ENCODE assay signal across 26 cellular contexts in genomic region chr16:54291107-54291980, GRCh38. TPM values are rescaled to one million over a fixed set of nuclear protein-coding genes. Genes with fewer than 3 reads are reported as not detected.
DNase-seq lines count a peak whose midpoint lies in the region; ATAC-seq and TF ChIP-seq lines count a peak whose summit lies in the region.
"Had no signal": no experiment of that assay in that cellular context is flagged by ENCODE, and none has a peak within 500 bp of the region (broad histone marks: within the 10 kb centered on the region; RNA-seq: fewer than 3 reads in every experiment).

No MANE protein-coding gene starts in this region.

- H3K36me3 ChIP-seq in DND-41 (ENCODE audit: insufficient read depth, low read length), result no peaks in the 10 kb centered on the region; the same call in 1 of the 2 replicates
- H3K36me3 ChIP-seq in NT2/D1 (ENCODE audit: insufficient read depth, insufficient read length, low read length), result no peaks in the 10 kb centered on the region
- no peaks in the 10 kb centered on the region for H3K36me3 ChIP-seq in lower lobe of right lung
- H3K36me3 ChIP-seq: gastrocnemius medialis had no signal

- H3K4me3 ChIP-seq in DND-41 (ENCODE audit: low read depth in 1 of 2, low read length in 2 of 2), result no peak overlapping the region
- peak overlapping the region; percentile 38 for H3K4me3 ChIP-seq in NT2/D1 (ENCODE audit: insufficient read length, low read depth)
- H3K4me3 ChIP-seq in lower lobe of right lung, result no peak overlapping the region
- H3K4me3 ChIP-seq: PC-9, suprapubic skin had no signal

- intact Hi-C loops in lower lobe of right lung (cut with DNase I), result no loop called here

- H3K27me3 ChIP-seq in DND-41 (ENCODE audit: insufficient read depth, low read length, poor library complexity) (no peaks in the 10 kb centered on the region), NT2/D1 (ENCODE audit: insufficient read depth, insufficient read length) (peaks cover 75% of the 10 kb centered on the region), lower lobe of right lung (ENCODE audit: low read depth) (peaks cover 66% of the 10 kb centered on the region)

- no peak overlapping the region for H2AFZ ChIP-seq in DND-41 (ENCODE audit: low read depth, low read length)
- H2AFZ ChIP-seq: parathyroid adenoma, PC-9 had no signal

- no peak overlapping the region for H3K4me2 ChIP-seq in DND-41 (ENCODE audit: insufficient read depth, low read length)
- H3K4me2 ChIP-seq: PC-9 had no signal

- H3K4me1 ChIP-seq in DND-41 (ENCODE audit: insufficient read depth, low read length) (peaks cover 31% of the 10 kb centered on the region), NT2/D1 (ENCODE audit: insufficient read depth, insufficient read length) (peaks cover 3% of the 10 kb centered on the region), lower lobe of right lung (no peaks in the 10 kb centered on the region)
- H3K4me1 ChIP-seq: parathyroid adenoma had no signal

- H3K9me3 ChIP-seq in DND-41 (ENCODE audit: insufficient read depth, low read length, severe bottlenecking) (no peaks in the 10 kb centered on the region), NT2/D1 (ENCODE audit: insufficient read depth, low read length) (peaks cover 2% of the 10 kb centered on the region; the same call in 1 of the 2 replicates), lower lobe of right lung (no peaks in the 10 kb centered on the region)
- H3K9me3 ChIP-seq: gastrocnemius medialis, suprapubic skin had no signal

- H3K27me3 Mint-ChIP-seq in endothelial cell (ENCODE audit: unreplicated experiment), result peaks cover 15% of the 10 kb centered on the region
- peaks cover 88% of the 10 kb centered on the region for H3K27me3 Mint-ChIP-seq in nephron progenitor cell (ENCODE audit: low read depth, poor library complexity)
- peaks cover 61% of the 10 kb centered on the region for H3K27me3 Mint-ChIP-seq in stimulated activated memory B cell treated with anti-CD40 and anti-IgM and Interleukin-4, amounts not matched to agents 10 μg/mL and 1 μg/mL and 100 μg/mL, for 72 hours

- no peaks in the 10 kb centered on the region for H3K9me3 Mint-ChIP-seq in endothelial cell (ENCODE audit: unreplicated experiment)
- peaks cover 18% of the 10 kb centered on the region for H3K9me3 Mint-ChIP-seq in nephron progenitor cell
- H3K9me3 Mint-ChIP-seq in stimulated activated memory B cell treated with anti-CD40 and anti-IgM and Interleukin-4, amounts not matched to agents 10 μg/mL and 1 μg/mL and 100 μg/mL, for 72 hours, result peaks cover 13% of the 10 kb centered on the region

- no peak for TF ChIP-seq CTCF in DND-41 (IDR thresholded peaks at IDR 0.05; ENCODE audit: borderline replicate concordance, extremely low read depth, low read length, poor library complexity, severe bottlenecking)
- TF ChIP-seq CTCF in endothelial cell (IDR thresholded peaks at IDR 0.05; ENCODE audit: unreplicated experiment), result no peak
- TF ChIP-seq CTCF in nephron progenitor cell (IDR thresholded peaks at IDR 0.05), result no peak
- no peak for TF ChIP-seq CTCF in lower lobe of right lung (IDR thresholded peaks at IDR 0.05)

- H3K4me3 Mint-ChIP-seq in endothelial cell (ENCODE audit: unreplicated experiment), result peak overlapping the region; percentile 91
- H3K4me3 Mint-ChIP-seq in nephron progenitor cell, result peak overlapping the region; percentile 81
- H3K4me3 Mint-ChIP-seq in stimulated activated memory B cell treated with anti-CD40 and anti-IgM and Interleukin-4, amounts not matched to agents 10 μg/mL and 1 μg/mL and 100 μg/mL, for 72 hours, result no peak overlapping the region
- H3K4me3 Mint-ChIP-seq: activated CD8-positive, alpha-beta T cell treated with anti-CD3 and anti-CD28 coated beads, Interleukin-2, amount 10 ng/mL, durations not matched to agents 7 days and 5 days; activated naive CD8-positive, alpha-beta T cell; activated T-cell treated with anti-CD3 and anti-CD28 coated beads, Interleukin-2, amount 50 U/mL, for 24 hours had no signal

- H3K4me1 Mint-ChIP-seq in endothelial cell (ENCODE audit: unreplicated experiment), result peaks cover 18% of the 10 kb centered on the region
- H3K4me1 Mint-ChIP-seq in nephron progenitor cell, result peaks cover 37% of the 10 kb centered on the region
- peaks cover 11% of the 10 kb centered on the region for H3K4me1 Mint-ChIP-seq in stimulated activated memory B cell treated with anti-CD40 and anti-IgM and Interleukin-4, amounts not matched to agents 10 μg/mL and 1 μg/mL and 100 μg/mL, for 72 hours
- H3K4me1 Mint-ChIP-seq: IgD-negative memory B cell had no signal

- H3K9ac ChIP-seq in DND-41 (ENCODE audit: low read depth, low read length), result no peak overlapping the region
- H3K9ac ChIP-seq in NT2/D1 (ENCODE audit: insufficient read length, low read depth), result peak overlapping the region; percentile 77
- H3K9ac ChIP-seq: parathyroid adenoma had no signal

- H3K27ac ChIP-seq in DND-41 (ENCODE audit: low read length) (peak overlapping the region; percentile 57), lower lobe of right lung (no peak overlapping the region)
- H3K27ac ChIP-seq: gastrocnemius medialis, parathyroid adenoma, PC-9, suprapubic skin had no signal

- no peaks in the 10 kb centered on the region for H4K20me1 ChIP-seq in DND-41 (ENCODE audit: insufficient read depth, low read length)

- DNase-seq in DND-41 (no peak), NT2/D1 (ENCODE audit: low read depth, low spot score) (no peak), endothelial cell (ENCODE audit: low spot score) (peak; percentile 33), nephron progenitor cell (peak; percentile 56), lower lobe of right lung (no peak)
- DNase-seq: ACHN; activated CD8-positive, alpha-beta T cell treated with anti-CD3 and anti-CD28 coated beads, Interleukin-2, amount 10 ng/mL, durations not matched to agents 7 days and 5 days; activated T-cell treated with anti-CD3 and anti-CD28 coated beads, Interleukin-2, amount 50 U/mL, for 24 hours; dermis blood vessel endothelial cell; gastrocnemius medialis; GF-D8; NCI-H1436 treated with DMSO at 0.1 percent for 48 hours; NCI-H2171 treated with DMSO at 0.1 percent for 48 hours; NCI-H82; PC-9; stimulated activated CD4-positive, alpha-beta T cell treated with anti-CD3 and anti-CD28 coated beads, Interleukin-2, amount 100 ng/mL, for 48 hours; T-helper 9 cell had no signal

- H3K79me2 ChIP-seq in DND-41 (ENCODE audit: insufficient read depth, low read length), result peaks cover 20% of the 10 kb centered on the region
- H3K79me2 ChIP-seq: parathyroid adenoma had no signal

- peak overlapping the region; percentile 58 for H3K27ac Mint-ChIP-seq in endothelial cell (ENCODE audit: unreplicated experiment)
- H3K27ac Mint-ChIP-seq in nephron progenitor cell, result no peak overlapping the region
- H3K27ac Mint-ChIP-seq in stimulated activated memory B cell treated with anti-CD40 and anti-IgM and Interleukin-4, amounts not matched to agents 10 μg/mL and 1 μg/mL and 100 μg/mL, for 72 hours, result no peak overlapping the region
- H3K27ac Mint-ChIP-seq: activated naive CD8-positive, alpha-beta T cell; activated T-cell treated with anti-CD3 and anti-CD28 coated beads, Interleukin-2, amount 50 U/mL, for 24 hours; CD14-positive monocyte; IgD-negative memory B cell had no signal

- peaks cover 8% of the 10 kb centered on the region for H3K36me3 Mint-ChIP-seq in endothelial cell (ENCODE audit: low read depth, unreplicated experiment)
- peaks cover 10% of the 10 kb centered on the region for H3K36me3 Mint-ChIP-seq in nephron progenitor cell (ENCODE audit: low read depth)
- peaks cover 6% of the 10 kb centered on the region for H3K36me3 Mint-ChIP-seq in stimulated activated memory B cell treated with anti-CD40 and anti-IgM and Interleukin-4, amounts not matched to agents 10 μg/mL and 1 μg/mL and 100 μg/mL, for 72 hours
- H3K36me3 Mint-ChIP-seq: activated naive CD8-positive, alpha-beta T cell; IgD-negative memory B cell had no signal

- ATAC-seq in DND-41 (ENCODE audit: insufficient read depth, low read depth) (no peak), HG03342 (IDR thresholded peaks at IDR 0.05; ENCODE audit: unreplicated experiment) (no peak), lower lobe of right lung (no peak), HG03432 (IDR thresholded peaks at IDR 0.05; ENCODE audit: unreplicated experiment) (no peak)
- ATAC-seq in stimulated activated memory B cell treated with anti-CD40 and anti-IgM and Interleukin-4, amounts not matched to agents 10 μg/mL and 1 μg/mL and 100 μg/mL, for 72 hours, result no peak
- ATAC-seq: activated CD4-positive, CD25-positive, alpha-beta regulatory T cell treated with anti-CD3 and anti-CD28 coated beads, Interleukin-2, amount 50 U/mL, for 24 hours; activated CD8-positive, alpha-beta T cell treated with anti-CD3 and anti-CD28 coated beads, Interleukin-2, amount 10 ng/mL, durations not matched to agents 7 days and 5 days; gastrocnemius medialis had no signal

RNA-seq across cellular contexts. Expression of gene IRX3, which starts 4.8 kb away (rescaled TPM):
- total RNA-seq in endothelial cell (ENCODE audit: unreplicated experiment), result 30.5 TPM
- 108 TPM for total RNA-seq in lower lobe of right lung
- total RNA-seq: activated CD8-positive, alpha-beta T cell treated with anti-CD3 and anti-CD28 coated beads, Interleukin-2, amount 10 ng/mL, durations not matched to agents 7 days and 5 days had no signal

Comparison
In these comparisons a context has a peak if more than half of its experiments do, and no peak if none do; other contexts are left out.
1. DNase-seq: peak in endothelial cell (single experiment) and nephron progenitor cell (single experiment); none in DND-41 (single experiment), NT2/D1 (single experiment) and lower lobe of right lung (single experiment).